In genomic region chr1:101410048-101410878, GRCh38 we compare ENCODE assay signal across 10 cellular contexts.
DNase-seq lines count a peak whose midpoint lies in the region; ATAC-seq and TF ChIP-seq lines count a peak whose summit lies in the region.
"Had no signal": no experiment of that assay in that cellular context is flagged by ENCODE, and none has a peak within 500 bp of the region (broad histone marks: within the 10 kb centered on the region; RNA-seq: fewer than 3 reads in every experiment).

No MANE protein-coding gene starts in this region.

- no peaks in the 10 kb centered on the region for H4K20me1 ChIP-seq in OCI-LY3 (ENCODE audit: insufficient read depth, low read length)
- H4K20me1 ChIP-seq in GM23248 (ENCODE audit: insufficient read depth) = no peaks in the 10 kb centered on the region

- no peaks in the 10 kb centered on the region for H3K79me2 ChIP-seq in OCI-LY3 (ENCODE audit: low read length)
- H3K79me2 ChIP-seq in GM23248 (ENCODE audit: insufficient read depth) = no peaks in the 10 kb centered on the region

- TF ChIP-seq CTCF in BE2C (IDR thresholded peaks at IDR 0.05; ENCODE audit: low read depth, low read length) = no peak
- no peak for TF ChIP-seq CTCF in OCI-LY3 (IDR thresholded peaks at IDR 0.05; ENCODE audit: low read depth, low read length)
- TF ChIP-seq CTCF in Peyer's patch (IDR thresholded peaks at IDR 0.05) = no peak
- TF ChIP-seq CTCF in breast epithelium (IDR thresholded peaks at IDR 0.05) = no peak

- in situ Hi-C loops in GM23248 (cut with MboI) = no loop called here

- peak overlapping the region; percentile 16; the same call in 1 of the 2 replicates for H3K9ac ChIP-seq in OCI-LY3 (ENCODE audit: low read length)
- H3K9ac ChIP-seq in GM23248 = no peak overlapping the region

- DNase-seq in BE2C = peak; percentile 32
- DNase-seq in HPDE6-E6E7 (ENCODE audit: extremely low spot score) = no peak
- no peak for DNase-seq in Peyer's patch
- DNase-seq in GM23248 = no peak
- DNase-seq in breast epithelium (ENCODE audit: low spot score in 2 of 2) = no peak
- DNase-seq: upper lobe of right lung had no signal

- no peaks in the 10 kb centered on the region for H3K9me2 ChIP-seq in GM23248 (ENCODE audit: insufficient read depth)

- peaks cover 19% of the 10 kb centered on the region for H3K4me1 ChIP-seq in BE2C
- peaks cover 59% of the 10 kb centered on the region for H3K4me1 ChIP-seq in OCI-LY3 (ENCODE audit: low read length)
- peaks cover 0 to 5% (median 0%) of the 10 kb centered on the region in 4 donors for H3K4me1 ChIP-seq in Peyer's patch
- no peaks in the 10 kb centered on the region for H3K4me1 ChIP-seq in GM23248 (ENCODE audit: insufficient read depth)
- H3K4me1 ChIP-seq in breast epithelium = no peaks in the 10 kb centered on the region
- H3K4me1 ChIP-seq: upper lobe of right lung had no signal

- H3K27me3 ChIP-seq in BE2C (no peaks in the 10 kb centered on the region), OCI-LY3 (ENCODE audit: low read depth, low read length) (peaks cover 13% of the 10 kb centered on the region; the same call in 1 of the 2 replicates), Peyer's patch (no peaks in the 10 kb centered on the region), GM23248 (replicated peaks; ENCODE audit: insufficient read depth) (0 out of 2 replicates have a peak, but pooled peaks cover 2% of the 10 kb centered on the region), breast epithelium (no peaks in the 10 kb centered on the region)
- H3K27me3 ChIP-seq: upper lobe of right lung had no signal

- no peaks in the 10 kb centered on the region for H3K36me3 ChIP-seq in BE2C
- H3K36me3 ChIP-seq in OCI-LY3 (replicated peaks; ENCODE audit: low read depth, low read length) = no peaks in the 10 kb centered on the region
- no peaks in the 10 kb centered on the region for H3K36me3 ChIP-seq in Peyer's patch
- no peaks in the 10 kb centered on the region for H3K36me3 ChIP-seq in GM23248 (ENCODE audit: low read depth)
- no peaks in the 10 kb centered on the region for H3K36me3 ChIP-seq in breast epithelium
- H3K36me3 ChIP-seq: upper lobe of right lung had no signal

- H3K4me3 ChIP-seq in BE2C (ENCODE audit: low read depth, low read length) (no peak overlapping the region; the same call in 1 of the 2 replicates), OCI-LY3 (ENCODE audit: low read length) (peak overlapping the region; percentile 28), Peyer's patch (no peak overlapping the region), GM23248 (no peak overlapping the region), breast epithelium (no peak overlapping the region)
- H3K4me3 ChIP-seq: upper lobe of right lung had no signal

- TF ChIP-seq POLR2A in Peyer's patch (IDR thresholded peaks at IDR 0.05) (no peak), breast epithelium (IDR thresholded peaks at IDR 0.05) (no peak)

- peak; percentile 43 for ATAC-seq in GM19043 (IDR thresholded peaks at IDR 0.05; ENCODE audit: low read depth, unreplicated experiment)
- ATAC-seq in HG02884 (IDR thresholded peaks at IDR 0.05; ENCODE audit: unreplicated experiment) = peak; percentile 47
- ATAC-seq: upper lobe of right lung had no signal

- H3F3A ChIP-seq in GM23248 (ENCODE audit: insufficient read depth) = no peaks in the 10 kb centered on the region

- H3K4me2 ChIP-seq in OCI-LY3 (ENCODE audit: low read length) = peak overlapping the region; percentile 69
- H3K4me2 ChIP-seq in GM23248 (ENCODE audit: unreplicated experiment) = no peak overlapping the region

- WGBS in GM23248 (ENCODE audit: low coverage in 1 of 2, low lambda C conversion rate in 2 of 2, missing lambda C conversion rate in 2 of 2), 2 experiments = 0 to 3% methylated on average over 3 of the region's 3 CpGs

- H2AFZ ChIP-seq in OCI-LY3 (ENCODE audit: low read depth, low read length) (no peak overlapping the region), GM23248 (no peak overlapping the region)

- H3K9me3 ChIP-seq in BE2C (no peaks in the 10 kb centered on the region), OCI-LY3 (ENCODE audit: insufficient read depth, low read length) (no peaks in the 10 kb centered on the region), Peyer's patch (no peaks in the 10 kb centered on the region), GM23248 (ENCODE audit: low read depth) (no peaks in the 10 kb centered on the region), breast epithelium (no peaks in the 10 kb centered on the region)
- H3K9me3 ChIP-seq: upper lobe of right lung had no signal

- H3K27ac ChIP-seq in OCI-LY3 (ENCODE audit: low read length) (peak overlapping the region; percentile 69), Peyer's patch (no peak overlapping the region), GM23248 (no peak overlapping the region), breast epithelium (no peak overlapping the region)
- H3K27ac ChIP-seq: C4-2B, upper lobe of right lung had no signal

- intact Hi-C loops in breast epithelium (cut with DNase I; ENCODE audit: low total_unique reads) = no loop called here
